Comparison of ENCODE assay signal across 8 cellular contexts in genomic region chr12:120689397-120690082, GRCh38. TPM values are rescaled to one million over a fixed set of nuclear protein-coding genes. Genes with fewer than 3 reads are reported as not detected.
A peak's percentile ranks its signal among the peaks of the same experiment; 100 is the strongest.
DNase-seq lines count a peak whose midpoint lies in the region; ATAC-seq, FAIRE-seq and TF ChIP-seq lines count a peak whose summit lies in the region.

No MANE protein-coding gene starts in this region.

- no TSS peak for BruUV-seq in K562 (replicated peaks; lab: Mats Ljungman, UMichigan)

- peaks cover 19% of the 10 kb centered on the region for H4K20me1 ChIP-seq in K562 (replicated peaks; ENCODE audit: control insufficient read depth, insufficient read depth, low read length)

- no peak for FAIRE-seq in K562 (lab: Jason Lieb, UNC)

- no peak for ATAC-seq in K562

- TF ChIP-seq CTCF in AG10803 (conservative IDR thresholded peaks at IDR 0.05; ENCODE audit: low read length) = no peak
- no peak for TF ChIP-seq CTCF in K562 (IDR thresholded peaks at IDR 0.05 in 2 of 3, conservative IDR thresholded peaks at IDR 0.05 in 1 of 3; ENCODE audit: insufficient read depth in 2 of 3, low read depth in 1 of 3, low read length in 3 of 3)
- TF ChIP-seq CTCF in testis (IDR thresholded peaks at IDR 0.05) = no peak

- TF ChIP-seq EP300 in K562 (IDR thresholded peaks at IDR 0.05; ENCODE audit: low read length) = no peak

- H3K4me1 ChIP-seq in HUES6 (ENCODE audit: control insufficient read depth, insufficient read depth, low read length) = peaks cover 55% of the 10 kb centered on the region
- peaks cover 17 to 19% of the 10 kb centered on the region in 2 experiments; a peak in 3 of 5 replicates for H3K4me1 ChIP-seq in K562 (replicated peaks in 1 of 2; ENCODE audit: control insufficient read depth in 2 of 2, insufficient read depth in 2 of 2, low read length in 2 of 2)
- H3K4me1 ChIP-seq in mesodermal cell (ENCODE audit: control insufficient read depth, insufficient read depth, low read length, poor library complexity, severe bottlenecking) = peaks cover 19% of the 10 kb centered on the region
- H3K4me1 ChIP-seq in testis = peaks cover 23% of the 10 kb centered on the region

- peak overlapping the region; percentile 92 for H3K4me2 ChIP-seq in K562 (ENCODE audit: insufficient read depth, low read length)

- WGBS in K562 (ENCODE audit: insufficient coverage, low coverage, missing lambda C conversion rate) = 64% methylated on average over 6 of the region's 6 CpGs
- WGBS in mesodermal cell (ENCODE audit: insufficient coverage in 2 of 2), 2 experiments = 54 to 59% methylated on average over 5 of the region's 6 CpGs
- 42% methylated on average over 6 of the region's 6 CpGs for WGBS in testis, 2 donors

- H3K9me3 ChIP-seq in HUES6 (ENCODE audit: control insufficient read depth, insufficient read depth, low read depth, low read length) = no peaks in the 10 kb centered on the region
- no peaks in the 10 kb centered on the region for H3K9me3 ChIP-seq in K562 (replicated peaks; ENCODE audit: control insufficient read depth, insufficient read depth, low read depth, low read length)
- H3K9me3 ChIP-seq in mesodermal cell (ENCODE audit: control insufficient read depth, low read length) = no peaks in the 10 kb centered on the region
- no peaks in the 10 kb centered on the region for H3K9me3 ChIP-seq in testis

- DNase-seq in AG10803 (ENCODE audit: low read depth) = no peak
- no peak for DNase-seq in K562 (ENCODE audit: extremely low read depth in 1 of 4, low spot score in 3 of 4)
- no peak for DNase-seq in testis
- no peak for DNase-seq in foreskin melanocyte
- DNase-seq in NCI-H2029 (lab: John Stamatoyannopoulos, UW) = no peak
- DNase-seq in NCI-H1436 (lab: John Stamatoyannopoulos, UW) = no peak

- H3K4me3 ChIP-seq in AG10803 (ENCODE audit: low read length) (peak overlapping the region; percentile 74), HUES6 (ENCODE audit: low read depth, low read length) (peak overlapping the region; percentile 86), K562 (peak overlapping the region; percentile 91), mesodermal cell (ENCODE audit: extremely low read depth, insufficient read depth, low read length, poor library complexity, severe bottlenecking) (peak overlapping the region; percentile 91), testis (no peak overlapping the region)

- intact Hi-C loops in K562 (cut with micrococcal nuclease) = no loop called here
- intact Hi-C loops in testis (cut with DNase I; ENCODE audit: low total_unique reads) = no loop called here

- H3K27ac ChIP-seq in HUES6 (ENCODE audit: low read depth, low read length) (no peak overlapping the region), K562 (ENCODE audit: extremely low read depth, low read depth, low read length) (no peak overlapping the region), mesodermal cell (ENCODE audit: low read depth, low read length, severe bottlenecking) (no peak overlapping the region), testis (no peak overlapping the region)

- TF ChIP-seq POLR2A in K562 (conservative IDR thresholded peaks at IDR 0.05) (no peak), testis (IDR thresholded peaks at IDR 0.05) (no peak)

- CTCF ChIA-PET in K562 (lab: Yijun Ruan, JAX; ENCODE audit: low intra/inter-chr PET ratio) = no interaction called here

- peak overlapping the region; percentile 81 for H3K9ac ChIP-seq in HUES6 (ENCODE audit: low read length)
- H3K9ac ChIP-seq in K562 (ENCODE audit: insufficient read depth in 1 of 2, low read depth in 2 of 2, low read length in 2 of 2) = peak overlapping the region; percentile 79 to 87; a peak in 2 of 4 replicates

- POLR2A ChIA-PET in K562 (lab: Yijun Ruan, JAX) = interaction anchor here (0.9 to 3.3 kb wide), 4 partner anchors 9 to 396 kb away, joined by 3 to 10 read pairs (median 4); partner anchors contain the start of gene RNU4-1

- peaks cover 65% of the 10 kb centered on the region for H3K79me2 ChIP-seq in K562 (ENCODE audit: control insufficient read depth, insufficient read depth, low read length)

- TF ChIP-seq RAD21 in K562 (CRISPR knock-in tag; conservative IDR thresholded peaks at IDR 0.05 in 1 of 2, IDR thresholded peaks at IDR 0.05 in 1 of 2) = no peak

- H3K27me3 ChIP-seq in HUES6 (ENCODE audit: control insufficient read depth, insufficient read depth, low read length) (no peaks in the 10 kb centered on the region), K562 (ENCODE audit: control insufficient read depth in 2 of 2, insufficient read depth in 2 of 2, low read length in 2 of 2) (no peaks in the 10 kb centered on the region), testis (no peaks in the 10 kb centered on the region)

- in situ Hi-C loops in K562 (cut with MboI) = no loop called here

- no peak overlapping the region for H2AFZ ChIP-seq in K562 (ENCODE audit: low read depth, low read length)

- peaks cover 7% of the 10 kb centered on the region for H3K36me3 ChIP-seq in HUES6 (ENCODE audit: control insufficient read depth, insufficient read depth, low read length)
- H3K36me3 ChIP-seq in K562 (ENCODE audit: control insufficient read depth, insufficient read depth, low read length) = peaks cover 38% of the 10 kb centered on the region
- peaks cover 18% of the 10 kb centered on the region for H3K36me3 ChIP-seq in mesodermal cell (ENCODE audit: control insufficient read depth, insufficient read depth, low read length)
- no peaks in the 10 kb centered on the region for H3K36me3 ChIP-seq in testis (ENCODE audit: low read depth, missing control alignments)

- H3K9me1 ChIP-seq in K562 (ENCODE audit: control insufficient read depth, insufficient read depth, low read length) = no peaks in the 10 kb centered on the region

RNA-seq across cellular contexts. Expression of gene MLEC, which starts 2.6 kb away (rescaled TPM):
- total RNA-seq in K562 (2011; cell fraction: chromatin; rRNA removed; ENCODE audit: low replicate concordance) = 88.8 and 90.6 TPM in 2 replicates
- total RNA-seq in K562 (2011; cell fraction: nucleolus; rRNA removed) = 52.4 and 69.7 TPM in 2 replicates
- 97.0 and 104 TPM in 2 replicates for total RNA-seq in K562 (2011; cell fraction: nucleoplasm; rRNA removed)
- total RNA-seq in K562 (2014; rRNA removed) (57.8 and 63.6 TPM in 2 replicates), K562 (2014; rRNA removed; fragmentation: Illumina TruSeq; extraction: Trizol) (90.7 and 93.1 TPM in 2 replicates), K562 (2015; rRNA removed; fragmentation: Illumina TruSeq; extraction: Trizol) (102 and 108 TPM in 2 replicates), K562 (2021) (92.9 and 104 TPM in 2 replicates), testis (100 to 1,000 TPM in 1 of 2 donors, 10 to 100 TPM in 1; 93.2 to 104 TPM)
- polyA plus RNA-seq in K562 (2011; rRNA removed) (40.2 and 51.9 TPM in 2 replicates), K562 (2014; fragmentation: Illumina TruSeq; extraction: Trizol) (73.7 and 94.6 TPM in 2 replicates), K562 (2014; fragmentation: Nextera tagmentation; extraction: Ambion mirVana) (10 to 100 TPM; 18.5 to 20.5 TPM), K562 (2014; rRNA removed) (40.9 and 45.3 TPM in 2 replicates), testis (ENCODE audit: insufficient read depth, low read depth, low replicate concordance) (130 TPM)
- 11.9 and 30.2 TPM in 2 replicates for polyA plus RNA-seq in K562 (2011; cell fraction: cytosol; rRNA removed)
- polyA plus RNA-seq in K562 (2011; cell fraction: nucleus; rRNA removed) = 22.8 and 31.1 TPM in 2 replicates
- 51.4 and 67.7 TPM in 2 replicates for polyA plus RNA-seq in K562 (2012)
- polyA minus RNA-seq in K562 (2011; rRNA and poly(A)+ RNA removed) = 68.4 and 73.2 TPM in 2 replicates
- polyA minus RNA-seq in K562 (2011; cell fraction: cytosol; rRNA and poly(A)+ RNA removed) = 40.9 and 51.9 TPM in 2 replicates
- 6.3 and 17.9 TPM in 2 replicates for polyA minus RNA-seq in K562 (2011; cell fraction: nucleus; rRNA and poly(A)+ RNA removed)
- 76.2 TPM for polyA plus RNA-seq in mesodermal cell (2013, experiment 1 of 2)
- 71.4 TPM for polyA plus RNA-seq in mesodermal cell (2013, experiment 2 of 2)

RNA-seq across cellular contexts. Expression of gene UNC119B, which starts 20.7 kb away (rescaled TPM):
- total RNA-seq in K562 (2011; cell fraction: chromatin; rRNA removed; ENCODE audit: low replicate concordance) = 18.7 and 28.7 TPM in 2 replicates
- 23.0 and 27.2 TPM in 2 replicates for total RNA-seq in K562 (2011; cell fraction: nucleolus; rRNA removed)
- total RNA-seq in K562 (2011; cell fraction: nucleoplasm; rRNA removed) = 21.1 and 23.8 TPM in 2 replicates
- 14.6 and 15.1 TPM in 2 replicates for total RNA-seq in K562 (2014; rRNA removed)
- 11.9 and 13.8 TPM in 2 replicates for total RNA-seq in K562 (2014; rRNA removed; fragmentation: Illumina TruSeq; extraction: Trizol)
- 9.2 and 9.3 TPM in 2 replicates for total RNA-seq in K562 (2015; rRNA removed; fragmentation: Illumina TruSeq; extraction: Trizol)
- 22.2 and 25.0 TPM in 2 replicates for total RNA-seq in K562 (2021)
- polyA plus RNA-seq in K562 (2011; rRNA removed) = 26.5 and 34.5 TPM in 2 replicates
- 23.8 and 27.8 TPM in 2 replicates for polyA plus RNA-seq in K562 (2011; cell fraction: cytosol; rRNA removed)
- polyA plus RNA-seq in K562 (2011; cell fraction: nucleus; rRNA removed) = 28.8 and 32.2 TPM in 2 replicates
- 17.9 and 20.1 TPM in 2 replicates for polyA plus RNA-seq in K562 (2012)
- polyA plus RNA-seq in K562 (2014; fragmentation: Illumina TruSeq; extraction: Trizol) = 16.5 and 19.5 TPM in 2 replicates
- polyA plus RNA-seq in K562 (2014; fragmentation: Nextera tagmentation; extraction: Ambion mirVana) = 1 to 10 TPM; 4.0 to 6.5 TPM
- polyA plus RNA-seq in K562 (2014; rRNA removed) = 20.2 and 21.6 TPM in 2 replicates
- 28.0 and 45.8 TPM in 2 replicates for polyA minus RNA-seq in K562 (2011; rRNA and poly(A)+ RNA removed)
- 13.2 and 21.8 TPM in 2 replicates for polyA minus RNA-seq in K562 (2011; cell fraction: cytosol; rRNA and poly(A)+ RNA removed)
- 17.6 and 18.5 TPM in 2 replicates for polyA minus RNA-seq in K562 (2011; cell fraction: nucleus; rRNA and poly(A)+ RNA removed)
- 32.3 TPM for polyA plus RNA-seq in mesodermal cell (2013, experiment 1 of 2)
- polyA plus RNA-seq in mesodermal cell (2013, experiment 2 of 2) = 32.0 TPM
- 10 to 100 TPM; 43.3 to 45.2 TPM for total RNA-seq in testis
- 42.2 TPM for polyA plus RNA-seq in testis (ENCODE audit: insufficient read depth, low read depth, low replicate concordance)

RNA-seq across cellular contexts. Expression of gene ACADS, which starts 36.1 kb away (rescaled TPM):
- total RNA-seq in K562 (2011; cell fraction: chromatin; rRNA removed; ENCODE audit: low replicate concordance) = 6.2 and 32.9 TPM in 2 replicates
- total RNA-seq in K562 (2011; cell fraction: nucleolus; rRNA removed) = 34.2 and 46.8 TPM in 2 replicates
- 17.8 and 18.3 TPM in 2 replicates for total RNA-seq in K562 (2011; cell fraction: nucleoplasm; rRNA removed)
- total RNA-seq in K562 (2014; rRNA removed) (20.2 and 20.3 TPM in 2 replicates), K562 (2014; rRNA removed; fragmentation: Illumina TruSeq; extraction: Trizol) (2.1 and 3.1 TPM in 2 replicates), K562 (2015; rRNA removed; fragmentation: Illumina TruSeq; extraction: Trizol) (8.8 and 9.0 TPM in 2 replicates), K562 (2021) (17.2 and 18.5 TPM in 2 replicates), testis (10 to 100 TPM; 28.3 to 30.2 TPM)
- polyA plus RNA-seq in K562 (2011; rRNA removed) (13.6 and 14.1 TPM in 2 replicates), K562 (2014; fragmentation: Illumina TruSeq; extraction: Trizol) (3.3 and 8.3 TPM in 2 replicates), K562 (2014; fragmentation: Nextera tagmentation; extraction: Ambion mirVana) (under 1 TPM; 0.06 to 0.14 TPM), K562 (2014; rRNA removed) (18.3 and 20.3 TPM in 2 replicates), testis (ENCODE audit: insufficient read depth, low read depth, low replicate concordance) (43.9 TPM)
- polyA plus RNA-seq in K562 (2011; cell fraction: cytosol; rRNA removed) = 15.7 and 34.6 TPM in 2 replicates
- 34.9 and 56.3 TPM in 2 replicates for polyA plus RNA-seq in K562 (2011; cell fraction: nucleus; rRNA removed)
- polyA plus RNA-seq in K562 (2012) = 10.1 and 22.2 TPM in 2 replicates
- polyA minus RNA-seq in K562 (2011; rRNA and poly(A)+ RNA removed) = 2.3 and 3.0 TPM in 2 replicates
- polyA minus RNA-seq in K562 (2011; cell fraction: cytosol; rRNA and poly(A)+ RNA removed) = 10.6 and 11.6 TPM in 2 replicates
- 11.1 and 14.4 TPM in 2 replicates for polyA minus RNA-seq in K562 (2011; cell fraction: nucleus; rRNA and poly(A)+ RNA removed)
- 9.3 TPM for polyA plus RNA-seq in mesodermal cell (2013, experiment 1 of 2)
- polyA plus RNA-seq in mesodermal cell (2013, experiment 2 of 2) = 7.4 TPM

RNA-seq across cellular contexts. Expression of gene CABP1, which starts 49.1 kb away (rescaled TPM):
- 0.16 TPM in 1 of 2 replicates, not detected in the other for total RNA-seq in K562 (2011; cell fraction: chromatin; rRNA removed; ENCODE audit: low replicate concordance)
- total RNA-seq in K562 (2011; cell fraction: nucleolus; rRNA removed) = 0.67 TPM in 1 of 2 replicates, not detected in the other
- total RNA-seq in K562 (2011; cell fraction: nucleoplasm; rRNA removed) = 0.15 TPM in 1 of 2 replicates, not detected in the other
- total RNA-seq in K562 (2014; rRNA removed) (not detected in 2 replicates), K562 (2014; rRNA removed; fragmentation: Illumina TruSeq; extraction: Trizol) (not detected in 2 replicates), K562 (2015; rRNA removed; fragmentation: Illumina TruSeq; extraction: Trizol) (not detected in 2 replicates), K562 (2021) (not detected in 2 replicates), testis (1 to 10 TPM; 2.4 to 3.9 TPM)
- polyA plus RNA-seq in K562 (2011; rRNA removed) (not detected in 2 replicates), K562 (2014; fragmentation: Illumina TruSeq; extraction: Trizol) (not detected in 2 replicates), K562 (2014; fragmentation: Nextera tagmentation; extraction: Ambion mirVana) (not detected), K562 (2014; rRNA removed) (not detected in 2 replicates), testis (ENCODE audit: insufficient read depth, low read depth, low replicate concordance) (1.8 TPM)
- polyA plus RNA-seq in K562 (2011; cell fraction: cytosol; rRNA removed) = 0.04 TPM in 1 of 2 replicates, not detected in the other
- polyA plus RNA-seq in K562 (2011; cell fraction: nucleus; rRNA removed) = not detected in 2 replicates
- 0.07 TPM in 1 of 2 replicates, not detected in the other for polyA plus RNA-seq in K562 (2012)
- not detected in 2 replicates for polyA minus RNA-seq in K562 (2011; rRNA and poly(A)+ RNA removed)
- polyA minus RNA-seq in K562 (2011; cell fraction: cytosol; rRNA and poly(A)+ RNA removed) = not detected in 2 replicates
- polyA minus RNA-seq in K562 (2011; cell fraction: nucleus; rRNA and poly(A)+ RNA removed) = not detected in 2 replicates
- polyA plus RNA-seq in mesodermal cell (2013, experiment 1 of 2) = 0.66 TPM
- polyA plus RNA-seq in mesodermal cell (2013, experiment 2 of 2) = 0.35 TPM

Comparison
In these comparisons a context has a peak if more than half of its experiments do, and no peak if none do; other contexts are left out.
1. H3K4me3 ChIP-seq: peak in AG10803 (single experiment), HUES6 (single experiment), K562 (single experiment) and mesodermal cell (single experiment); none in testis (0 of 2).